Comparison of ENCODE assay signal across 17 cellular contexts in the genomic region with DNA sequence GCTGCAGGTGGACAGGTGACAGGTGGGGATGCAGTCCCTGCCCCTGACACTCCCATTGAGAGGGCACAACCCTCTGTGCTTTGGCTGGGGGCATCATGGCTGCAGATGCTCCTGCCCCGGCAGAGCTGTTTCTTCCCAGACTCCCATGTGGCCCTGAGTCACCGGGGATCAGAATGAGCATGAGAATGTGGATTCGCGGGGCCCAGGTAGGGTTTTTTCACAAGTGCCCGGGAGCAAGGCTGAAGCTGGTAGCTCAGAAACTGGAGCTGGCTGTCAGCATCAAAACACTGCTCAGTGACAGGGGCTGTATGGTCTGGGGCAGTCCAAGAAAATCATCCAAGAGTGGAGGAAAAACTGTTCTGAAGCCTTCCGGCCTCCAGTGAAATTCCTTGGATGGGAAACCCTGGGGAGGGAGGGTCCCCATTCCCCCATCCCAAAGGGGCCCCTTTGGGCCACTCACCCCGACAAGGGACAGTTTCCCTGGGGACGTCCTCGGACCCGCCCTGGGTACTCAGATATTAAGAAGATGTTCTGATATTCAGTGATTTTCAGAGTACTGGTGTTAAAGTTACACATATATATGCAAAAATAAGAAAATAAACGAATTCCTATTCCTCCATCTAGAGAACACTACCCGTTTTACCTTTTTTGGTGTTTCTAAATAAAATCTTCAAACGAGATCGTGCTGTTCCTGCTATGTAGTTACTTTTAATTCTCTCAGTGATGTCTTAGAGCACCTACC.
A peak's percentile ranks its signal among the peaks of the same experiment; 100 is the strongest.
DNase-seq lines count a peak whose midpoint lies in the region; ATAC-seq, FAIRE-seq and TF ChIP-seq lines count a peak whose summit lies in the region.
"Had no signal": no experiment of that assay in that cellular context is flagged by ENCODE, and none has a peak within 500 bp of the region (broad histone marks: within the 10 kb centered on the region; RNA-seq: fewer than 3 reads in every experiment).

No MANE protein-coding gene starts in this region.

- H3K9me3 ChIP-seq in A549 (no peaks in the 10 kb centered on the region), SU-DHL-6 (ENCODE audit: insufficient read depth, low read length) (no peaks in the 10 kb centered on the region), iPS-18c (ENCODE audit: control insufficient read depth, insufficient read depth, low read length) (no peaks in the 10 kb centered on the region)
- H3K9me3 ChIP-seq: tibial nerve had no signal

- DNase-seq in A549 (ENCODE audit: low read depth in 1 of 2, low spot score in 1 of 2): peak in 1 of 2 experiments; percentile 31
- peak; percentile 33 for DNase-seq in ELF-1 (ENCODE audit: low read depth, low spot score)
- DNase-seq in cerebellum (ENCODE audit: low spot score): no peak
- DNase-seq: natural killer cell; retina; stimulated activated CD4-positive, alpha-beta T cell treated with anti-CD3 and anti-CD28 coated beads, Interleukin-1b, Interleukin-23, amount 100 ng/mL, for 48 hours; stimulated activated CD8-positive, alpha-beta memory T cell treated with anti-CD3 and anti-CD28 coated beads, Interleukin-4, amount 100 ng/mL, for 48 hours had no signal

- POLR2A ChIA-PET in A549 (lab: Yijun Ruan, JAX): no interaction called here

- WGBS in A549 (ENCODE audit: missing lambda C conversion rate): 8% methylated on average over 14 of the region's 14 CpGs

- no peaks in the 10 kb centered on the region for H4K20me1 ChIP-seq in SU-DHL-6 (ENCODE audit: low read depth, low read length)

- TF ChIP-seq EP300 in A549 (IDR thresholded peaks at IDR 0.05): no peak

- no peak overlapping the region for H2AFZ ChIP-seq in SU-DHL-6 (ENCODE audit: low read depth, low read length, severe bottlenecking)

- H3K79me2 ChIP-seq in SU-DHL-6 (ENCODE audit: insufficient read depth, low read length): no peaks in the 10 kb centered on the region

- no peaks in the 10 kb centered on the region for H3K27me3 ChIP-seq in SU-DHL-6 (ENCODE audit: low read length)

- H3F3A ChIP-seq in SU-DHL-6 (ENCODE audit: insufficient read depth): no peaks in the 10 kb centered on the region

- no peak for ATAC-seq in A549
- no peak for ATAC-seq in HG03045 (IDR thresholded peaks at IDR 0.05; ENCODE audit: unreplicated experiment)
- no peak for ATAC-seq in HG02571 (IDR thresholded peaks at IDR 0.05; ENCODE audit: unreplicated experiment)
- no peak for ATAC-seq in GM19324 (IDR thresholded peaks at IDR 0.05; ENCODE audit: low FRiP score, unreplicated experiment)
- ATAC-seq: activated naive CD4-positive, alpha-beta T cell treated with anti-CD3 and anti-CD28 coated beads, Interleukin-2, amount 50 U/mL, for 72 hours; left lobe of liver; natural killer cell had no signal

- no peak for TF ChIP-seq RAD21 in A549 (conservative IDR thresholded peaks at IDR 0.05 in 1 of 2, IDR thresholded peaks at IDR 0.05 in 1 of 2)

- TF ChIP-seq POLR2A in A549 (IDR thresholded peaks at IDR 0.05; ENCODE audit: low read length): no peak

- H3K4me3 ChIP-seq in A549 (no peak overlapping the region), SU-DHL-6 (ENCODE audit: insufficient read depth, low read length, poor library complexity, severe bottlenecking) (no peak overlapping the region), iPS-18c (ENCODE audit: insufficient read depth, low read depth, low read length) (peak overlapping the region; percentile 41)
- H3K4me3 ChIP-seq: SJSA1, tibial nerve had no signal

- no peak for TF ChIP-seq CTCF in A549 (IDR thresholded peaks at IDR 0.05)
- TF ChIP-seq CTCF in SU-DHL-6 (IDR thresholded peaks at IDR 0.05; ENCODE audit: insufficient read depth, low read length, poor library complexity, severe bottlenecking): no peak

- no peaks in the 10 kb centered on the region for H3K9me2 ChIP-seq in SU-DHL-6 (replicated peaks; ENCODE audit: insufficient read depth, low read length)

- H3K36me3 ChIP-seq in SU-DHL-6 (ENCODE audit: low read length): no peaks in the 10 kb centered on the region
- H3K36me3 ChIP-seq: SJSA1, tibial nerve had no signal

- H3K27ac ChIP-seq in A549 (no peak overlapping the region), SU-DHL-6 (ENCODE audit: low read depth, low read length) (no peak overlapping the region)
- H3K27ac ChIP-seq: HL-60, SJSA1, tibial nerve had no signal

- H3K4me2 ChIP-seq in A549 (peak overlapping the region; percentile 42; the same call in 1 of the 3 replicates), SU-DHL-6 (ENCODE audit: low read depth, low read length, poor library complexity, severe bottlenecking) (peak overlapping the region; percentile 49)

- H3K4me1 ChIP-seq in A549: 0 out of 3 replicates have a peak, but pooled peaks cover 4% of the 10 kb centered on the region

- FAIRE-seq in A549 (lab: Jason Lieb, UNC): no peak

- peak overlapping the region; percentile 19; the same call in 1 of the 2 replicates for H3K9ac ChIP-seq in SU-DHL-6 (ENCODE audit: low read length)

- CTCF ChIA-PET in A549 (lab: Yijun Ruan, JAX): interaction anchor here (0.7 to 7.3 kb wide), 26 partner anchors 12 to 722 kb away, joined by 3 to 75 read pairs (median 6); partner anchors contain the start of gene CLPTM1L

TF ChIP-seq in A549, 52 proteins besides CTCF, POLR2A, EP300 and RAD21:
- TF ChIP-seq, protein P1, sequence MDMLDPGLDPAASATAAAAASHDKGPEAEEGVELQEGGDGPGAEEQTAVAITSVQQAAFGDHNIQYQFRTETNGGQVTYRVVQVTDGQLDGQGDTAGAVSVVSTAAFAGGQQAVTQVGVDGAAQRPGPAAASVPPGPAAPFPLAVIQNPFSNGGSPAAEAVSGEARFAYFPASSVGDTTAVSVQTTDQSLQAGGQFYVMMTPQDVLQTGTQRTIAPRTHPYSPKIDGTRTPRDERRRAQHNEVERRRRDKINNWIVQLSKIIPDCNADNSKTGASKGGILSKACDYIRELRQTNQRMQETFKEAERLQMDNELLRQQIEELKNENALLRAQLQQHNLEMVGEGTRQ (IDR thresholded peaks at IDR 0.05): no peak
- no peak for TF ChIP-seq SMC3 (IDR thresholded peaks at IDR 0.05)
- no peak for TF ChIP-seq TFCP2L1 (CRISPR knock-in tag; IDR thresholded peaks at IDR 0.05)
- no peak for TF ChIP-seq CHD4 (IDR thresholded peaks at IDR 0.05; ENCODE audit: borderline replicate concordance)
- no peak for TF ChIP-seq HDAC2 (IDR thresholded peaks at IDR 0.05)
- TF ChIP-seq, protein P2, sequence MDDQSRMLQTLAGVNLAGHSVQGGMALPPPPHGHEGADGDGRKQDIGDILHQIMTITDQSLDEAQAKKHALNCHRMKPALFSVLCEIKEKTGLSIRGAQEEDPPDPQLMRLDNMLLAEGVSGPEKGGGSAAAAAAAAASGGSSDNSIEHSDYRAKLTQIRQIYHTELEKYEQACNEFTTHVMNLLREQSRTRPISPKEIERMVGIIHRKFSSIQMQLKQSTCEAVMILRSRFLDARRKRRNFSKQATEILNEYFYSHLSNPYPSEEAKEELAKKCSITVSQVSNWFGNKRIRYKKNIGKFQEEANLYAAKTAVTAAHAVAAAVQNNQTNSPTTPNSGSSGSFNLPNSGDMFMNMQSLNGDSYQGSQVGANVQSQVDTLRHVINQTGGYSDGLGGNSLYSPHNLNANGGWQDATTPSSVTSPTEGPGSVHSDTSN (IDR thresholded peaks at IDR 0.05): no peak
- no peak for TF ChIP-seq CEBPB (IDR thresholded peaks at IDR 0.05)
- no peak for TF ChIP-seq ESRRA (IDR thresholded peaks at IDR 0.05; ENCODE audit: borderline replicate concordance, low read length)
- no peak for TF ChIP-seq RCOR1 (IDR thresholded peaks at IDR 0.05; ENCODE audit: low read depth, low read length)
- TF ChIP-seq ZSCAN20 (CRISPR knock-in tag; IDR thresholded peaks at IDR 0.05): no peak
